Comparison of ENCODE assay signal across 13 cellular contexts in the genomic region with DNA sequence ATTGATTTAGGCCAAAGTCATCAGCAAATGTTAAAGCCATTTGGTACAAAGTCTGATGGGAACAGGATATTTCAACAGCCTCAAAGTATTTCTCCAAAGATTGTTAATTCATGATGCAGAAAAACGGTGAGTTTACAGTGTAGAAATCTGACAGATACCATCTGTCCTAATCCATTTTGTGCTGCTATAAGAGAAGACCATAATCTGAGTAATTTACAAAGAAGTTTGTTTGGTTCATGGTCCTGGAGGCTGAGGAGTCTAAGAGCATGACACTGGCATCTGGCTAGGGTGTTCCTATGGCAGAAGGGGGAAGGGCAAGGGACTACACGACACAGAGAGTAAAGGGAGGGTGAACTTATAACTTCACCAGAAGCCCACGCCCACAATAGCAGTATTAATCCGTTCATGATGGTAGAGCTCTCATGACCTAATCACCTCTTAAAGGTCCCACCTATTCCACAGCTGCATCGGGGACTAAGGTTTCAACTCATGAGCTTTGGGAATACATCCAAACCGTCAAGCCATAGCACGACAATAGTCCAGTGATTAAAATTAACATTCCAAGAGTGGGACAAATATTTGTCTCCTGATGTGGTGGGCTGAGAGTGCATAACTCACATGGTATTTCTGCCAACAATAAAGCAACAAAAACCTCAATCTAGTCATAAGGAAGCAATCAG.
DNase-seq lines count a peak whose midpoint lies in the region; ATAC-seq and TF ChIP-seq lines count a peak whose summit lies in the region.
"Had no signal": no experiment of that assay in that cellular context is flagged by ENCODE, and none has a peak within 500 bp of the region (broad histone marks: within the 10 kb centered on the region; RNA-seq: fewer than 3 reads in every experiment).

No MANE protein-coding gene starts in this region.

- TF ChIP-seq POLR2A in vagina (IDR thresholded peaks at IDR 0.05), result no peak

- no peak overlapping the region for H3K4me3 ChIP-seq in HFF-Myc (replicated peaks; ENCODE audit: low read depth, low read length)
- H3K4me3 ChIP-seq in foreskin fibroblast (ENCODE audit: low read depth in 1 of 2, low read length in 2 of 2), result no peak overlapping the region
- no peak overlapping the region for H3K4me3 ChIP-seq in vagina
- H3K4me3 ChIP-seq: GM12878, lung had no signal

- no peaks in the 10 kb centered on the region for H3K9me3 ChIP-seq in vagina

- peaks cover 31% of the 10 kb centered on the region for H3K4me1 ChIP-seq in vagina

- no peaks in the 10 kb centered on the region for H3K36me3 ChIP-seq in vagina

- DNase-seq in HFF-Myc (ENCODE audit: extremely low read depth, low read depth) (peak; percentile 51), SK-MEL-5 (ENCODE audit: low read depth, low spot score) (peak; percentile 2), foreskin fibroblast (peak; percentile 78), vagina (ENCODE audit: extremely low spot score in 2 of 2) (no peak), NCI-H2029 (lab: John Stamatoyannopoulos, UW) (no peak)
- DNase-seq: activated CD4-positive, alpha-beta T cell treated with anti-CD3 and anti-CD28 coated beads for 36 hours; activated T-cell treated with anti-CD3 and anti-CD28 coated beads, Interleukin-2, amount 50 U/mL, for 72 hours; aorta; NCI-H2107 had no signal

- no peak for ATAC-seq in GM18873 (IDR thresholded peaks at IDR 0.05; ENCODE audit: low FRiP score, unreplicated experiment)
- no peak for ATAC-seq in GM19035 (IDR thresholded peaks at IDR 0.05; ENCODE audit: unreplicated experiment)
- ATAC-seq: activated CD4-positive, alpha-beta T cell treated with anti-CD3 and anti-CD28 coated beads for 36 hours; activated T-cell treated with anti-CD3 and anti-CD28 coated beads, Interleukin-2, amount 50 U/mL, for 72 hours; GM12878 had no signal

- H3K27ac ChIP-seq in vagina, result peak overlapping the region; percentile 60

- no peak for TF ChIP-seq CTCF in HFF-Myc (IDR thresholded peaks at IDR 0.05; ENCODE audit: low read depth, low read length, missing control alignments)
- TF ChIP-seq CTCF in foreskin fibroblast (IDR thresholded peaks at IDR 0.05; ENCODE audit: low read depth, low read length), result no peak
- no peak for TF ChIP-seq CTCF in vagina (IDR thresholded peaks at IDR 0.05)

- intact Hi-C loops in vagina (cut with DNase I), result no loop called here

- H3K27me3 ChIP-seq in vagina, result no peaks in the 10 kb centered on the region

- in situ Hi-C loops in SK-MEL-5 (cut with HindIII; ENCODE audit: low pct_unique_long_range_greater_than_20kb, low sequenced_read_pairs), result no loop called here

Comparison
In these comparisons a context has a peak if more than half of its experiments do, and no peak if none do; other contexts are left out.
1. DNase-seq: peak in HFF-Myc (single experiment), SK-MEL-5 (single experiment) and foreskin fibroblast (2 of 2); none in vagina (0 of 2) and NCI-H2029 (single experiment).